ENCODE assay signal across 30 cellular contexts in genomic region chr4:61763682-61764081, GRCh38.
"Had no signal": no experiment of that assay in that cellular context is flagged by ENCODE, and none has a peak within 500 bp of the region (broad histone marks: within the 10 kb centered on the region; RNA-seq: fewer than 3 reads in every experiment).

No MANE protein-coding gene starts in this region.

- H3K36me3 ChIP-seq: adrenal gland, breast epithelium, SJCRH30 had no signal

- H3K4me3 ChIP-seq: adrenal gland, body of pancreas, breast epithelium, SJCRH30, SK-N-MC had no signal

- H3K36me3 Mint-ChIP-seq: activated CD4-positive, alpha-beta memory T cell treated with anti-CD3 and anti-CD28 coated beads for 36 hours had no signal

- H3K4me1 Mint-ChIP-seq: activated CD4-positive, alpha-beta T cell treated with anti-CD3 and anti-CD28 coated beads for 36 hours; activated CD4-positive, alpha-beta T cell treated with anti-CD3 and anti-CD28 coated beads, Interleukin-2, amount 10 ng/mL, durations not matched to agents 7 days and 5 days had no signal

- H3K27ac ChIP-seq: adrenal gland, body of pancreas, breast epithelium, SJCRH30, SK-N-MC had no signal

- H3K4me1 ChIP-seq: adrenal gland, body of pancreas, breast epithelium, SJCRH30 had no signal

- ATAC-seq: activated CD4-positive, alpha-beta T cell treated with anti-CD3 and anti-CD28 coated beads for 36 hours; activated CD4-positive, CD25-positive, alpha-beta regulatory T cell treated with anti-CD3 and anti-CD28 coated beads, Interleukin-2, amount 50 U/mL, for 24 hours; activated naive CD4-positive, alpha-beta T cell treated with anti-CD3 and anti-CD28 coated beads, Interleukin-2, amount 50 U/mL, for 72 hours; activated T-cell treated with anti-CD3 and anti-CD28 coated beads, Interleukin-2, amount 50 U/mL, for 4 hours; body of pancreas; Panc1 had no signal

- FAIRE-seq: astrocyte, TTC549 had no signal

- DNase-seq: activated CD4-positive, alpha-beta memory T cell treated with anti-CD3 and anti-CD28 coated beads for 36 hours; activated CD4-positive, alpha-beta T cell treated with anti-CD3 and anti-CD28 coated beads for 36 hours; activated CD4-positive, alpha-beta T cell treated with anti-CD3 and anti-CD28 coated beads, Interleukin-2, amount 10 ng/mL, durations not matched to agents 7 days and 5 days; activated CD8-positive, alpha-beta memory T cell treated with anti-CD3 and anti-CD28 coated beads, Interleukin-2, amount 50 U/mL, for 4 hours; activated gamma-delta T cell treated with Interleukin-2 at 50 U/mL for 16 hours; activated naive CD4-positive, alpha-beta T cell treated with anti-CD3 and anti-CD28 coated beads for 36 hours; activated T-cell treated with anti-CD3 and anti-CD28 coated beads for 4 hours; activated T-cell treated with anti-CD3 and anti-CD28 coated beads, Interleukin-2, amount 50 U/mL, for 4 hours; adrenal gland; body of pancreas; NCI-H1092 treated with DMSO at 0.1 percent for 48 hours; NCI-H1417; NCI-H146; NCI-H187 treated with DMSO at 0.1 percent for 48 hours; NCI-H2081 treated with DMSO at 0.1 percent for 48 hours; NCI-H226; NCI-H446 treated with DMSO at 0.1 percent for 48 hours; NCI-H524; NCI-H69; SHP77; SJCRH30 had no signal

- H3K4me3 Mint-ChIP-seq: activated CD4-positive, alpha-beta memory T cell treated with anti-CD3 and anti-CD28 coated beads for 36 hours; activated CD4-positive, alpha-beta T cell treated with anti-CD3 and anti-CD28 coated beads for 36 hours; activated CD4-positive, alpha-beta T cell treated with anti-CD3 and anti-CD28 coated beads, Interleukin-2, amount 10 ng/mL, durations not matched to agents 7 days and 5 days; activated naive CD4-positive, alpha-beta T cell treated with anti-CD3 and anti-CD28 coated beads for 36 hours; activated T-cell treated with anti-CD3 and anti-CD28 coated beads, Interleukin-2, amount 50 U/mL, for 4 hours; activated T-helper 1 cell treated with anti-CD3 and anti-CD28 coated beads, Interleukin-12 subunit alpha, Interleukin-12 subunit beta, Interleukin-2, Interleukin-4 antibody, amounts not matched to agents 30 ng/mL and 10 ng/mL and 1 ng/mL, durations not matched to agents 14 hours and 24 hours and 36 hours; T-helper 2 cell treated with Interferon-gamma antibody and Interleukin-4, amounts not matched to agents 5 μg/mL and 100 μg/mL, for 36 hours had no signal

- H3K27me3 ChIP-seq: adrenal gland, body of pancreas, breast epithelium, SJCRH30 had no signal

- H3K27me3 Mint-ChIP-seq: activated CD4-positive, alpha-beta memory T cell treated with anti-CD3 and anti-CD28 coated beads for 36 hours; activated CD4-positive, alpha-beta T cell treated with anti-CD3 and anti-CD28 coated beads for 36 hours; activated CD4-positive, alpha-beta T cell treated with anti-CD3 and anti-CD28 coated beads, Interleukin-2, amount 10 ng/mL, durations not matched to agents 7 days and 5 days had no signal

- H3K9me3 ChIP-seq: adrenal gland, SJCRH30 had no signal

- H3K27ac Mint-ChIP-seq: activated CD4-positive, alpha-beta memory T cell treated with anti-CD3 and anti-CD28 coated beads for 36 hours; activated CD4-positive, alpha-beta T cell treated with anti-CD3 and anti-CD28 coated beads for 36 hours; activated CD4-positive, alpha-beta T cell treated with anti-CD3 and anti-CD28 coated beads, Interleukin-2, amount 10 ng/mL, durations not matched to agents 7 days and 5 days; activated naive CD4-positive, alpha-beta T cell treated with anti-CD3 and anti-CD28 coated beads for 36 hours; activated naive CD4-positive, alpha-beta T cell treated with anti-CD3 and anti-CD28 coated beads, Interleukin-2, amount 50 U/mL, for 72 hours; activated T-helper 1 cell treated with anti-CD3 and anti-CD28 coated beads, Interleukin-12 subunit alpha, Interleukin-12 subunit beta, Interleukin-2, Interleukin-4 antibody, amounts not matched to agents 30 ng/mL and 10 ng/mL and 1 ng/mL, durations not matched to agents 14 hours and 24 hours and 36 hours; T-helper 2 cell treated with Interferon-gamma antibody and Interleukin-4, amounts not matched to agents 5 μg/mL and 100 μg/mL, for 36 hours had no signal

- H3K9me3 Mint-ChIP-seq: activated naive CD4-positive, alpha-beta T cell treated with anti-CD3 and anti-CD28 coated beads for 36 hours had no signal
